ENCODE assay signal across 8 cellular contexts in genomic region chr11:95556342-95557151, GRCh38.
DNase-seq lines count a peak whose midpoint lies in the region; ATAC-seq and TF ChIP-seq lines count a peak whose summit lies in the region.

No MANE protein-coding gene starts in this region.

- H3K27ac Mint-ChIP-seq in type B pancreatic cell: peak overlapping the region; percentile 56

- peak overlapping the region; percentile 33 for H3K4me3 Mint-ChIP-seq in type B pancreatic cell

- no peaks in the 10 kb centered on the region for H3K36me3 Mint-ChIP-seq in type B pancreatic cell

- H3K4me3 ChIP-seq in GM08714 (ENCODE audit: low read length): peak overlapping the region; percentile 61; the same call in 1 of the 2 replicates

- H3K4me1 Mint-ChIP-seq in type B pancreatic cell (ENCODE audit: unreplicated experiment): peaks cover 46% of the 10 kb centered on the region

- ATAC-seq in GM21390 (IDR thresholded peaks at IDR 0.05; ENCODE audit: unreplicated experiment): peak; percentile 85
- peak; percentile 84 for ATAC-seq in HG03565 (IDR thresholded peaks at IDR 0.05; ENCODE audit: unreplicated experiment)
- ATAC-seq in esophagus mucosa: no peak

- DNase-seq in ecto neural progenitor cell (ENCODE audit: low spot score): peak; percentile 51
- DNase-seq in type B pancreatic cell (ENCODE audit: extremely low spot score, unreplicated experiment): no peak
- DNase-seq in NCI-H748 (lab: John Stamatoyannopoulos, UW; ENCODE audit: unreplicated experiment): no peak
- no peak for DNase-seq in NCI-H2227 (lab: John Stamatoyannopoulos, UW; ENCODE audit: unreplicated experiment)

- H3K9me3 Mint-ChIP-seq in type B pancreatic cell: no peaks in the 10 kb centered on the region

- no peak for TF ChIP-seq CTCF in type B pancreatic cell (conservative IDR thresholded peaks at IDR 0.05)

- no peaks in the 10 kb centered on the region for H3K27me3 Mint-ChIP-seq in type B pancreatic cell
